Comparison of ENCODE assay signal across 7 cellular contexts in the genomic region with DNA sequence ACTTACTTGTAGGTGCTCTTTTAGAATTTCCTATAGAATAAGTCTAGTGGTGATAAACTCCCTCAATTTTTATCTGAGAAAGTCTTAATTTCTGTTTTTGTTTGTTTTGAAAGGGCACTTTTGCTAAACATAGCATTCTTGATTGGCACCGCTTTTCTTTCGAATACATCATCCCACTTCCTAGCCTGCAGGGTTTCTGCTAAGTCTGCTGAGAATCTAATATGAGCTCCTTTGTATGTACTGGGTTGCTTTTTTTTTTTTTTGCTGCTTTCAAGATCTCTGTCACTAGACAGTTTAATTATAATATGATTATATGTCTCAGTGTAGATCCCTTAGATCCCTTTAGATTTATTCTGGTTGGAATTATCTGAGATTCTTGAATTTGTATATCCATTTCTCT.
"Had no signal": no experiment of that assay in that cellular context is flagged by ENCODE, and none has a peak within 500 bp of the region (broad histone marks: within the 10 kb centered on the region; RNA-seq: fewer than 3 reads in every experiment).

No MANE protein-coding gene starts in this region.

- H2AFZ ChIP-seq: GM23248 had no signal

- H3K27ac ChIP-seq: GM23248, HL-60 had no signal

- H3K4me3 Mint-ChIP-seq: H9, IgD-negative memory B cell had no signal

- DNase-seq: GM23248, H9, HCEC 1CT, KBM-7 had no signal

- H3K9me3 Mint-ChIP-seq: IgD-negative memory B cell had no signal

- H3K27me3 Mint-ChIP-seq: IgD-negative memory B cell had no signal

- ATAC-seq: HepG2 had no signal

- H3K4me3 ChIP-seq: GM23248 had no signal

- H3K27ac Mint-ChIP-seq: H9, IgD-negative memory B cell had no signal
